15 cellular contexts compared by ENCODE assay signal in the genomic region with DNA sequence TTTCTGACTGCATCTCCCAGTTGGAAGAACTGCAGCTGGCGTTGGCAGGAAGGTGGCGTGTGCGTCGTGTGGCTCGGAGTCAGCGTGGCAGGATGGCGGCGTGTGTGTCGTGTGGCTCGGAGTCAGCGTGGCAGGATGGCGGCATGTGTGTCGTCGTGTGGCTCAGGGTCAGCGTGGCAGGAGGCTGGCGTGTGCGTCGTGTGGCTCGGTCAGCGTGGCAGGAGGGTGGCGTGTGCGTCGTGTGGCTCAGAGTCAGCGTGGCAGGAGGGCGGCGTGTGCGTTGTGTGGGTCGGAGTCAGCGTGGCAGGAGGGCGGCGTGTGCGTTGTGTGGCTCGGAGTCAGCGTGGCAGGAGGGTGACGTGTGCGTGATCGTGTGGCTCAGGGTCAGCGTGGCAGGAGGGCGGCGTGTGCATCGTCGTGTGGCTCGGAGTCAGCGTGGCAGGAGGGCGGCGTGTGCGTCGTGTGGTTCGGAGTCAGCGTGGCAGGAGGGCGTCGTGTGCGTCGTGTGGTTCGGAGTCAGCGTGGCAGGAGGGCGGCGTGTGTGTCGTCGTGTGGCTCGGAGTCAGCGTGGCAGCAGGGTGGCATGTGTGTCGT. TPM values are rescaled to one million over a fixed set of nuclear protein-coding genes. Genes with fewer than 3 reads are reported as not detected.
"Had no signal": no experiment of that assay in that cellular context is flagged by ENCODE, and none has a peak within 500 bp of the region (broad histone marks: within the 10 kb centered on the region; RNA-seq: fewer than 3 reads in every experiment).

No MANE protein-coding gene starts in this region.

- H3K9me3 Mint-ChIP-seq: effector memory CD8-positive, alpha-beta T cell had no signal

- H3K27ac ChIP-seq: brain microvascular endothelial cell, hepatocyte, lower lobe of right lung, testis had no signal

- H3K27me3 ChIP-seq: brain microvascular endothelial cell, hepatocyte, testis had no signal

- H3K4me1 ChIP-seq: lower lobe of right lung had no signal

- H3K27ac Mint-ChIP-seq: activated CD4-positive, alpha-beta memory T cell treated with anti-CD3 and anti-CD28 coated beads, Interleukin-2, amount 10 ng/mL, durations not matched to agents 7 days and 5 days; dendritic cell treated with granulocyte-macrophage colony-stimulating factor and Interleukin-4, amounts not matched to agents 40 ng/mL and 50 ng/mL, for 4 days had no signal

- H2AFZ ChIP-seq: hepatocyte had no signal

- H3K27me3 Mint-ChIP-seq: activated CD4-positive, alpha-beta memory T cell treated with anti-CD3 and anti-CD28 coated beads, Interleukin-2, amount 10 ng/mL, durations not matched to agents 7 days and 5 days; dendritic cell treated with granulocyte-macrophage colony-stimulating factor and Interleukin-4, amounts not matched to agents 40 ng/mL and 50 ng/mL, for 4 days; effector memory CD8-positive, alpha-beta T cell; naive B cell had no signal

- H3K4me3 Mint-ChIP-seq: activated CD4-positive, alpha-beta memory T cell treated with anti-CD3 and anti-CD28 coated beads, Interleukin-2, amount 10 ng/mL, durations not matched to agents 7 days and 5 days; dendritic cell treated with granulocyte-macrophage colony-stimulating factor and Interleukin-4, amounts not matched to agents 40 ng/mL and 50 ng/mL, for 4 days; effector memory CD8-positive, alpha-beta T cell had no signal

- H3K36me3 ChIP-seq: brain microvascular endothelial cell had no signal

- H3K4me3 ChIP-seq: hepatocyte, lower lobe of right lung, testis had no signal

- H3K4me2 ChIP-seq: hepatocyte had no signal

- ATAC-seq: effector memory CD8-positive, alpha-beta T cell; lower lobe of right lung; stimulated activated naive CD8-positive, alpha-beta T cell treated with anti-CD3 and anti-CD28 coated beads, Interleukin-15, Interleukin-2, amounts not matched to agents 100 U/mL and 50 U/mL, for 24 hours had no signal

- DNase-seq: activated CD4-positive, alpha-beta memory T cell treated with anti-CD3 and anti-CD28 coated beads, Interleukin-2, amount 10 ng/mL, durations not matched to agents 7 days and 5 days; activated CD8-positive, alpha-beta memory T cell treated with anti-CD3 and anti-CD28 coated beads, Interleukin-2, amount 50 U/mL, for 48 hours; activated naive CD4-positive, alpha-beta T cell treated with Interleukin-2 at 50 U/mL for 16 hours; brain microvascular endothelial cell; effector memory CD8-positive, alpha-beta T cell; lower lobe of right lung; midbrain; naive B cell; stimulated activated CD4-positive, alpha-beta T cell treated with anti-CD3 and anti-CD28 coated beads, Interleukin-2, amount 100 ng/mL, for 48 hours; stimulated activated naive CD8-positive, alpha-beta T cell treated with anti-CD3 and anti-CD28 coated beads, Interleukin-15, Interleukin-2, amounts not matched to agents 100 U/mL and 50 U/mL, for 24 hours; testis had no signal

- H3K9me3 ChIP-seq: lower lobe of right lung, testis had no signal

- H3K79me2 ChIP-seq: hepatocyte had no signal

RNA-seq across cellular contexts. Expression of a gene that starts 38.3 kb away (rescaled TPM):
- total RNA-seq: activated CD4-positive, alpha-beta memory T cell treated with anti-CD3 and anti-CD28 coated beads, Interleukin-2, amount 10 ng/mL, durations not matched to agents 7 days and 5 days; osteocyte; T-helper 2 cell treated with Interferon-gamma antibody and Interleukin-4, amounts not matched to agents 100 ng/mL and 5 ng/mL, for 36 hours had no signal
